Comparison of ENCODE assay signal across 1 cellular context in genomic region chr11:12163181-12163841, GRCh38.
A peak's percentile ranks its signal among the peaks of the same experiment; 100 is the strongest.
TF ChIP-seq lines count a peak whose summit lies in the region.

No MANE protein-coding gene starts in this region.

TF ChIP-seq in SK-N-SH treated with all-trans-retinoic acid at 6 μM for 48 hours, 23 proteins besides CTCF, POLR2A, EP300 and RAD21 (continued from another document):
- TF ChIP-seq CSDC2 (CRISPR knock-in tag; IDR thresholded peaks at IDR 0.05) (peak; percentile 32; the same call in 1 of the 2 replicates), ARNTL (CRISPR knock-in tag; IDR thresholded peaks at IDR 0.05; ENCODE audit: borderline replicate concordance, low read depth) (no peak), ZNF8 (CRISPR knock-in tag; IDR thresholded peaks at IDR 0.05) (no peak)
TF ChIP-seq in SK-N-SH treated with all-trans-retinoic acid at 6 μM for 48 hours: peak in this region for 2.
